ENCODE assay signal across 1 cellular context in genomic region chr12:16553457-16553856, GRCh38.
TF ChIP-seq lines count a peak whose summit lies in the region.

No MANE protein-coding gene starts in this region.

TF ChIP-seq in IMR-90, 13 proteins besides CTCF, POLR2A, EP300 and RAD21 (continued from another document):
- TF ChIP-seq USF2 (IDR thresholded peaks at IDR 0.05; ENCODE audit: low read depth, low read length) (no peak), BHLHE40 (IDR thresholded peaks at IDR 0.05; ENCODE audit: low read depth, low read length) (no peak), NFE2L2 (IDR thresholded peaks at IDR 0.05; ENCODE audit: low read depth, low read length) (no peak), MAFK (IDR thresholded peaks at IDR 0.05; ENCODE audit: low read depth, low read length) (no peak), ELK1 (IDR thresholded peaks at IDR 0.05; ENCODE audit: borderline replicate concordance, low read depth, low read length) (no peak), FOS (IDR thresholded peaks at IDR 0.05; ENCODE audit: low read depth, low read length) (no peak), SMC3 (IDR thresholded peaks at IDR 0.05; ENCODE audit: low read depth, low read length) (no peak), MXI1 (IDR thresholded peaks at IDR 0.05; ENCODE audit: borderline replicate concordance, low read depth, low read length) (no peak)
